ENCODE assay signal across 24 cellular contexts in genomic region chr3:45868213-45868612, GRCh38. TPM values are rescaled to one million over a fixed set of nuclear protein-coding genes. Genes with fewer than 3 reads are reported as not detected.
"Had no signal": no experiment of that assay in that cellular context is flagged by ENCODE, and none has a peak within 500 bp of the region (broad histone marks: within the 10 kb centered on the region; RNA-seq: fewer than 3 reads in every experiment).

No MANE protein-coding gene starts in this region.

- ATAC-seq: activated naive CD4-positive, alpha-beta T cell treated with anti-CD3 and anti-CD28 coated beads, Interleukin-2, amount 50 U/mL, for 72 hours; naive thymus-derived CD8-positive, alpha-beta T cell; sciatic nerve; stimulated activated effector memory CD8-positive, alpha-beta T cell treated with anti-CD3 and anti-CD28 coated beads, Interleukin-12 subunit alpha, Interleukin-12 subunit beta, amount 100 ng/mL, for 72 hours; stimulated activated naive CD8-positive, alpha-beta T cell treated with anti-CD3 and anti-CD28 coated beads, Interleukin-15, amount 100 ng/mL, for 72 hours; WTC11 had no signal

- H3K27ac ChIP-seq: hepatocyte, left ventricle myocardium inferior, transverse colon had no signal

- H3K4me3 ChIP-seq: hepatocyte, left ventricle myocardium inferior, transverse colon had no signal

- H3K27me3 ChIP-seq: hepatocyte, transverse colon had no signal

- H3K4me2 ChIP-seq: hepatocyte had no signal

- H3K36me3 ChIP-seq: left ventricle myocardium inferior, transverse colon had no signal

- H3K79me2 ChIP-seq: hepatocyte had no signal

- H2AFZ ChIP-seq: hepatocyte had no signal

- FAIRE-seq: colon, small intestine had no signal

- H3K4me1 ChIP-seq: left ventricle myocardium inferior, transverse colon had no signal

- DNase-seq: activated gamma-delta T cell treated with Interleukin-2 at 50 U/mL for 16 hours; activated T-cell treated with anti-CD3 and anti-CD28 coated beads, Interleukin-2, amount 50 U/mL, for 1 hour; aorta; effector memory CD4-positive, alpha-beta T cell; foreskin melanocyte; kidney glomerular epithelial cell; left ventricle myocardium inferior; mammary epithelial cell; naive thymus-derived CD8-positive, alpha-beta T cell; small intestine; stimulated activated CD4-positive, alpha-beta T cell treated with anti-CD3 and anti-CD28 coated beads, Interleukin-2, amount 100 ng/mL, for 24 hours; stimulated activated naive CD8-positive, alpha-beta T cell treated with anti-CD3 and anti-CD28 coated beads, Interleukin-15, amount 100 ng/mL, for 72 hours; transverse colon had no signal

RNA-seq across cellular contexts. Expression of gene CCR9, which starts 18.1 kb away (rescaled TPM):
- total RNA-seq: activated naive CD4-positive, alpha-beta T cell treated with anti-CD3 and anti-CD28 coated beads, Interleukin-2, amount 50 U/mL, for 72 hours; aorta; dermis microvascular lymphatic vessel endothelial cell; left ventricle myocardium inferior; mammary epithelial cell; mesothelial cell of epicardium; osteoblast; posterior vena cava; renal cortical epithelial cell; WTC11 had no signal
